1 cellular context compared by ENCODE assay signal in the genomic region with DNA sequence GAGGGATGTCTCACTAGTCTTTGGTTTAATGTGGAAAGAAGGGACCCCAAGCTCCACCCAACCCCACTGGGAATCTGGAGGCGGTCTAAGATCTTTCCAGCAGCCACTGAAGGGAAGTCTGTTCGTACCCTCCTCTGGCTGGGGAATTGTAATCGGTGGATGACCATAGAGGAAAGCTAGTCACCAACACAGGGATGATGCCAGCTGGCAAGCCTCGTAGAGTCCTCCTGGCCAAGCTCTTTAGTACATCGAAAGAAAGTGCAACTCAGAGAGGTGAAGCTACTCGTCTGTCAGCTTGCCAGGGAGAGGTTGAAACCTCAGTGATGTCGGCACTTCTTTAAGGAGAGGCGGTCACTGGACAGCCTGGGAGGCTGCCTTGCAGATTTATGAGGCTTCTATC.
TF ChIP-seq lines count a peak whose summit lies in the region.

No MANE protein-coding gene starts in this region.

TF ChIP-seq in IMR-90, 13 proteins besides CTCF, POLR2A, EP300 and RAD21:
- no peak for TF ChIP-seq MXI1 (IDR thresholded peaks at IDR 0.05; ENCODE audit: borderline replicate concordance, low read depth, low read length)
- no peak for TF ChIP-seq CHD1 (IDR thresholded peaks at IDR 0.05; ENCODE audit: low read depth, low read length)
- no peak for TF ChIP-seq NFE2L2 (IDR thresholded peaks at IDR 0.05; ENCODE audit: low read depth, low read length)
- no peak for TF ChIP-seq MAFK (IDR thresholded peaks at IDR 0.05; ENCODE audit: low read depth, low read length)
- TF ChIP-seq FOS (IDR thresholded peaks at IDR 0.05; ENCODE audit: low read depth, low read length), result no peak
- no peak for TF ChIP-seq RCOR1 (IDR thresholded peaks at IDR 0.05; ENCODE audit: insufficient replicate concordance, low read length)
